16 cellular contexts compared by ENCODE assay signal in the genomic region with DNA sequence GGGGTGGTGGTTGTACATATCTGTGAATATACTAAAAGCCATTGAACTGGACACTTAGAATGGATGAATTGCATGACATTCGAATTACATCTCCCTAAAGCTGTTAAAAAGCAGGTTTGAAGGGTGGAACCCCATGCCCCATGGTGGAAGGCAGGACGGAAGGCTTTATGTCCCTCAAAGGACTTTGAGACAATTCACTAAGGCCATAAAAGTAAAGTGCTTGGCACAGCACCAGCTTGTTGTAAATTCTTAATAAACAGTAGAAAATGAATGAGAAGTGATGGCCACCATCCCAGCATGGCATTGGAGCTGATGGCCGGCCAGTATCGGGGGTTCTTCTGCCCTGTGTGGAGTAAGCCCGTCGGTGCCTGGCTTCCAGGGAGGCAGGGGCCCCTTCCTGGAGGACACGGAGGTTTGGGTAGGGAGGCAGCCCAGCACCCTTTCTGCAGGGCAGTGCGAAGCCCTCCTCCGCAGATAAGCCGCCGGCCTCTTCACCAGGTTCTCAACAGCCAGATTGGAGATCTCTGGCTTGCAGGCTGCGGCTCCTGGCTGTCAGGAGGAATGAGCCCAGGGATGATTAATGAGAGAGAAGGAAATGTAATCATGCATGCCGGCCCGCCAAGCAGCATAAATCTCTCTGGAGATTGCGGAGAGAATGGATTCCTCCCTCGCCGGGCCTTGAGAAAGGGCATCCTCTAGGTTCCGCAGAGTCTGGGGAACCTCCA.
DNase-seq lines count a peak whose midpoint lies in the region; ATAC-seq and TF ChIP-seq lines count a peak whose summit lies in the region.
"Had no signal": no experiment of that assay in that cellular context is flagged by ENCODE, and none has a peak within 500 bp of the region (broad histone marks: within the 10 kb centered on the region; RNA-seq: fewer than 3 reads in every experiment).

No MANE protein-coding gene starts in this region.

- no peak overlapping the region for H3K4me3 ChIP-seq in fibroblast of mammary gland (ENCODE audit: control insufficient read depth, low read depth, low read length)
- H3K4me3 ChIP-seq: gastroesophageal sphincter, GM23338, left ventricle myocardium inferior had no signal

- TF ChIP-seq CTCF in fibroblast of mammary gland (conservative IDR thresholded peaks at IDR 0.05; ENCODE audit: control insufficient read depth, insufficient read depth, low read depth, low read length), result no peak

- ATAC-seq in HG03108 (IDR thresholded peaks at IDR 0.05; ENCODE audit: unreplicated experiment), result no peak
- ATAC-seq: gastroesophageal sphincter; GM23338; stimulated activated naive CD8-positive, alpha-beta T cell treated with anti-CD3 and anti-CD28 coated beads, Interleukin-15, Interleukin-2, amounts not matched to agents 100 U/mL and 50 U/mL, for 24 hours had no signal

- DNase-seq in GM03348 (ENCODE audit: low spot score), result peak; percentile 87
- DNase-seq in RPMI7951 (ENCODE audit: low read depth), result peak; percentile 94
- DNase-seq in fibroblast of mammary gland (ENCODE audit: low read depth), result peak; percentile 88
- DNase-seq in renal cortical epithelial cell (ENCODE audit: low read depth), result peak; percentile 40
- DNase-seq in DMS 273 treated with DMSO at 0.1 percent for 48 hours (lab: John Stamatoyannopoulos, UW), result no peak
- no peak for DNase-seq in cortex of kidney (lab: John Stamatoyannopoulos, UW)
- DNase-seq in stimulated activated CD4-positive, alpha-beta T cell treated with anti-CD3 and anti-CD28 coated beads, Interleukin-4, amount 100 ng/mL, for 4 hours, result no peak
- DNase-seq: activated CD4-positive, alpha-beta memory T cell treated with anti-CD3 and anti-CD28 coated beads, Interleukin-2, amount 10 ng/mL, durations not matched to agents 7 days and 5 days; activated naive CD4-positive, alpha-beta T cell treated with anti-CD3 and anti-CD28 coated beads, Interleukin-2, amount 10 ng/mL, durations not matched to agents 7 days and 5 days; left ventricle myocardium inferior; NCI-H2029; nucleus accumbens; stimulated activated naive CD8-positive, alpha-beta T cell treated with anti-CD3 and anti-CD28 coated beads, Interleukin-15, Interleukin-2, amounts not matched to agents 100 U/mL and 50 U/mL, for 24 hours had no signal

Comparison
In these comparisons a context has a peak if more than half of its experiments do, and no peak if none do; other contexts are left out.
1. DNase-seq: peak in GM03348 (single experiment), RPMI7951 (single experiment), fibroblast of mammary gland (single experiment) and renal cortical epithelial cell (single experiment); none in DMS 273 treated with DMSO at 0.1 percent for 48 hours (single experiment), cortex of kidney (single experiment) and stimulated activated CD4-positive, alpha-beta T cell treated with anti-CD3 and anti-CD28 coated beads, Interleukin-4, amount 100 ng/mL, for 4 hours (0 of 2).